Comparison of ENCODE assay signal across 9 cellular contexts in the genomic region with DNA sequence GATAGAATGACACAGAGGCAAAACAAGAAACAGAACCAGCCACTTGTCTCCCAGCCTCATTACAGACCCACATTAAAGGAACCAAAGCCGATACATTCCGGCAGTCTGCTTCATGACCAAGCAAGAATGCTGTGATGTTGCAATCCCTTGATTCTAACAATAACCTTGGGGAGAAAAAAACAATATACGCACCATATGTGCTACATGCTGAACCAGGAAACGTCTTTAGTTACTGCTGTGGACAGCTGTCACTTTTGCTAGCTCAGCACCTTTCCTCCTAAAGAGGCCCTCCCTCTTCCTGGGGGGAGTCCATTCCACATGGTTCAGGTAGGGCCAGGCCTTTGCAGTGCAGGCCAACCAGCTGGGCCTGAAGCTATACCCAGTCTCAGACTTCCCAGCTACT.
DNase-seq lines count a peak whose midpoint lies in the region; ATAC-seq and TF ChIP-seq lines count a peak whose summit lies in the region.
"Had no signal": no experiment of that assay in that cellular context is flagged by ENCODE, and none has a peak within 500 bp of the region (broad histone marks: within the 10 kb centered on the region; RNA-seq: fewer than 3 reads in every experiment).

No MANE protein-coding gene starts in this region.

- H3K36me3 ChIP-seq in adipocyte (ENCODE audit: control insufficient read depth, insufficient read depth, low read length, severe bottlenecking), result no peaks in the 10 kb centered on the region
- H3K36me3 ChIP-seq: uterus had no signal

- DNase-seq in HFF-Myc (ENCODE audit: extremely low read depth, low read depth) (peak; percentile 81), adipocyte (ENCODE audit: low read depth) (peak; percentile 98), left cardiac atrium (no peak), skeletal muscle cell (ENCODE audit: low read depth) (peak; percentile 91), NCI-H524 treated with DMSO at 0.1 percent for 48 hours (lab: John Stamatoyannopoulos, UW) (no peak), GM20000 (ENCODE audit: low spot score) (no peak), GM13976 (ENCODE audit: low spot score) (no peak), retina (no peak)

- H3K9me3 ChIP-seq in adipocyte (ENCODE audit: control insufficient read depth, low read length), result peaks cover 5% of the 10 kb centered on the region
- H3K9me3 ChIP-seq: uterus had no signal

- ATAC-seq in left cardiac atrium, result peak; percentile 58 to 84

- TF ChIP-seq CTCF in HFF-Myc (IDR thresholded peaks at IDR 0.05; ENCODE audit: low read depth, low read length, missing control alignments) (no peak), GM20000 (IDR thresholded peaks at IDR 0.05; ENCODE audit: extremely low read depth, missing control alignments) (no peak), GM13976 (IDR thresholded peaks at IDR 0.05; ENCODE audit: borderline replicate concordance, control extremely low read depth, extremely low read depth, insufficient read depth, missing control alignments) (no peak)

- in situ Hi-C loops in GM13976 (cut with MboI; ENCODE audit: low sequenced_read_pairs, unreplicated experiment), result no loop called here

- H3K4me1 ChIP-seq in adipocyte (ENCODE audit: control insufficient read depth, insufficient read depth, low read length), result peaks cover 17% of the 10 kb centered on the region
- H3K4me1 ChIP-seq: uterus had no signal

- intact Hi-C loops in left cardiac atrium (cut with DNase I), result no loop called here

- no peaks in the 10 kb centered on the region for H3K27me3 ChIP-seq in adipocyte (replicated peaks; ENCODE audit: control insufficient read depth, insufficient read depth, low read length)
- H3K27me3 ChIP-seq: uterus had no signal

- H3K4me3 ChIP-seq in HFF-Myc (replicated peaks; ENCODE audit: low read depth, low read length), result no peak overlapping the region
- no peak overlapping the region for H3K4me3 ChIP-seq in adipocyte (ENCODE audit: low read length)
- H3K4me3 ChIP-seq in skeletal muscle cell (ENCODE audit: low read depth, low read length), result no peak overlapping the region
- H3K4me3 ChIP-seq: uterus had no signal

- no peak overlapping the region for H3K9ac ChIP-seq in adipocyte (ENCODE audit: low read length)

Comparison
In these comparisons a context has a peak if more than half of its experiments do, and no peak if none do; other contexts are left out.
1. DNase-seq: peak in HFF-Myc (single experiment), adipocyte (single experiment) and skeletal muscle cell (single experiment); none in left cardiac atrium (single experiment), NCI-H524 treated with DMSO at 0.1 percent for 48 hours (single experiment), GM20000 (single experiment), GM13976 (single experiment) and retina (single experiment).